In the genomic region with DNA sequence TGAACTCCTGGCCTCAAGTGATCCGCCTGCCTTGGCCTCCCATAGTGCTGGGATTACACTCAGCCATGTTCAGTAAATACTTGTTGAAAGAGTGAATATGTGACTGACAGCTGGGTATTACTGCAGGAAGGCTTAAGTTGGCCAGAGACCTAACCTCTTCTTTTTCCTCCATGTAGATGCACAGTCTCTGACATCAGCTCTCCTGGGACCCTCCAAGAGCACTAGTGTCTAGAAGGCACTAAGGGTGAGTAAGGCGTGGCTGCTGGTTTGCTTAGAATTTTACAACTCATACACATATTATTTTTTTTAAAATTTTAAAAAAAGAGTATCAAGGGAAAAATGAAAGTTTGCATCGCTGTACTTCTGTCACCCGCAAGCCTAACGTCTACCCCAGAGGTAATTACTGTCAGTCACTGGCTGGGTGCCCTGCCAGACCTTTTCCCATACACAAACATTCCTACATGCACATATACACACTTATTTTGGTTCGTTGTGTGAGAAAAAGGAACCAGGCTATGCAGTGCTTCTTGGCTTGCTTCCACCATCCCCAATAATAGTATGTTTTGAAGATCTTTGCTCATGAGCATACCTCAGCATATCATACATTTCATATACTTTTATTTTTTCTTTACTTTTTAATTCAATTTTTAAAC, we compare ENCODE assay signal across 16 cellular contexts.
"Had no signal": no experiment of that assay in that cellular context is flagged by ENCODE, and none has a peak within 500 bp of the region (broad histone marks: within the 10 kb centered on the region; RNA-seq: fewer than 3 reads in every experiment).

No MANE protein-coding gene starts in this region.

- H3K36me3 ChIP-seq: pancreas, right lobe of liver had no signal

- DNase-seq: activated CD4-positive, alpha-beta T cell treated with anti-CD3 and anti-CD28 coated beads for 1 hour; activated CD8-positive, alpha-beta memory T cell treated with anti-CD3 and anti-CD28 coated beads for 24 hours; activated CD8-positive, alpha-beta memory T cell treated with anti-CD3 and anti-CD28 coated beads, Interleukin-2, amount 50 U/mL, for 48 hours; activated effector memory CD4-positive, alpha-beta T cell treated with Interleukin-2 at 50 U/mL for 16 hours; activated naive CD4-positive, alpha-beta T cell treated with anti-CD3 and anti-CD28 coated beads, Interleukin-2, amount 10 ng/mL, durations not matched to agents 7 days and 5 days; activated naive CD8-positive, alpha-beta T cell treated with anti-CD3 and anti-CD28 coated beads, Interleukin-2, amount 50 U/mL, for 24 hours; activated T-cell treated with anti-CD3 and anti-CD28 coated beads, Interleukin-2, amount 50 U/mL, for 48 hours; anterior cingulate cortex; naive thymus-derived CD8-positive, alpha-beta T cell; pancreas; right lobe of liver; stimulated activated CD4-positive, alpha-beta T cell treated with anti-CD3 and anti-CD28 coated beads, Interleukin-4, amount 100 ng/mL, for 1 hour; tibial artery had no signal

- H3K27me3 ChIP-seq: pancreas, right lobe of liver, tibial artery had no signal

- H3K4me3 ChIP-seq: pancreas, right lobe of liver, smooth muscle cell, tibial artery had no signal

- H3K27ac ChIP-seq: pancreas, right lobe of liver, tibial artery, VCaP had no signal

- H3K4me2 ChIP-seq: smooth muscle cell had no signal

- FAIRE-seq: pancreas had no signal

- H3K9me3 ChIP-seq: pancreas, right lobe of liver, tibial artery had no signal

- ATAC-seq: activated naive CD8-positive, alpha-beta T cell treated with anti-CD3 and anti-CD28 coated beads, Interleukin-2, amount 50 U/mL, for 24 hours; naive thymus-derived CD8-positive, alpha-beta T cell; pancreas; right lobe of liver; stimulated activated effector memory CD8-positive, alpha-beta T cell treated with anti-CD3 and anti-CD28 coated beads, Interleukin-12 subunit alpha, Interleukin-12 subunit beta, amount 100 ng/mL, for 72 hours had no signal
